In genomic region chr7:130974169-130974568, GRCh38 we compare ENCODE assay signal across 24 cellular contexts.
DNase-seq lines count a peak whose midpoint lies in the region; ATAC-seq and TF ChIP-seq lines count a peak whose summit lies in the region.
"Had no signal": no experiment of that assay in that cellular context is flagged by ENCODE, and none has a peak within 500 bp of the region (broad histone marks: within the 10 kb centered on the region; RNA-seq: fewer than 3 reads in every experiment).

No MANE protein-coding gene starts in this region.

- no peak overlapping the region for H3K4me3 Mint-ChIP-seq in activated naive CD4-positive, alpha-beta T cell treated with anti-CD3 and anti-CD28 coated beads, Interleukin-2, amount 10 ng/mL, durations not matched to agents 7 days and 5 days
- peak overlapping the region; percentile 19 for H3K4me3 Mint-ChIP-seq in T-helper 17 cell
- H3K4me3 Mint-ChIP-seq in activated naive CD8-positive, alpha-beta T cell = peak overlapping the region; percentile 70
- H3K4me3 Mint-ChIP-seq: CD14-positive monocyte had no signal

- no peaks in the 10 kb centered on the region for H3K27me3 Mint-ChIP-seq in activated naive CD4-positive, alpha-beta T cell treated with anti-CD3 and anti-CD28 coated beads, Interleukin-2, amount 10 ng/mL, durations not matched to agents 7 days and 5 days
- no peaks in the 10 kb centered on the region for H3K27me3 Mint-ChIP-seq in T-helper 17 cell
- H3K27me3 Mint-ChIP-seq in activated naive CD8-positive, alpha-beta T cell = no peaks in the 10 kb centered on the region

- H3K9me3 ChIP-seq in T-helper 17 cell (ENCODE audit: control insufficient read depth, low read length, poor library complexity, severe bottlenecking) (no peaks in the 10 kb centered on the region), neutrophil (no peaks in the 10 kb centered on the region), WERI-Rb-1 (ENCODE audit: severe bottlenecking) (peaks cover 7% of the 10 kb centered on the region)
- H3K9me3 ChIP-seq: prostate gland, vagina had no signal

- ATAC-seq in T-helper 17 cell = no peak
- ATAC-seq: HCT116 had no signal

- peaks cover 55% of the 10 kb centered on the region for H3K4me1 Mint-ChIP-seq in activated naive CD4-positive, alpha-beta T cell treated with anti-CD3 and anti-CD28 coated beads, Interleukin-2, amount 10 ng/mL, durations not matched to agents 7 days and 5 days
- peaks cover 35% of the 10 kb centered on the region for H3K4me1 Mint-ChIP-seq in T-helper 17 cell
- H3K4me1 Mint-ChIP-seq in activated naive CD8-positive, alpha-beta T cell (ENCODE audit: low read depth) = peaks cover 79% of the 10 kb centered on the region

- no peak for DNase-seq in activated naive CD4-positive, alpha-beta T cell treated with anti-CD3 and anti-CD28 coated beads, Interleukin-2, amount 10 ng/mL, durations not matched to agents 7 days and 5 days
- DNase-seq in activated naive CD4-positive, alpha-beta T cell treated with Interleukin-2 at 50 U/mL for 16 hours = no peak
- DNase-seq in T-helper 17 cell (no peak), WERI-Rb-1 (no peak), EL (no peak)
- DNase-seq in stimulated activated CD4-positive, alpha-beta T cell treated with anti-CD3 and anti-CD28 coated beads, Interleukin-1b, Interleukin-23, amount 100 ng/mL, for 48 hours = no peak
- DNase-seq: cerebellar nuclear complex; DMS 273 treated with DMSO at 0.1 percent for 48 hours; left cardiac atrium; NCI-H1417 treated with DMSO at 0.1 percent for 48 hours; NCI-H748 treated with DMSO at 0.1 percent for 48 hours; SIG-M5; sigmoid colon; stimulated activated CD4-positive, alpha-beta T cell treated with anti-CD3 and anti-CD28 coated beads, Interleukin-4, amount 100 ng/mL, for 4 hours; stimulated activated naive CD4-positive, alpha-beta T cell; SW 1271 had no signal

- peaks cover 14% of the 10 kb centered on the region for H3K36me3 ChIP-seq in neutrophil
- H3K36me3 ChIP-seq in WERI-Rb-1 = no peaks in the 10 kb centered on the region
- H3K36me3 ChIP-seq: prostate gland had no signal

- no peaks in the 10 kb centered on the region for H3K27me3 ChIP-seq in neutrophil
- H3K27me3 ChIP-seq in WERI-Rb-1 (ENCODE audit: insufficient read depth, low read depth, severe bottlenecking) = no peaks in the 10 kb centered on the region
- H3K27me3 ChIP-seq: hepatocyte, sigmoid colon, vagina had no signal

- peak overlapping the region; percentile 28 for H3K27ac ChIP-seq in neutrophil
- no peak overlapping the region for H3K27ac ChIP-seq in WERI-Rb-1
- H3K27ac ChIP-seq: hepatocyte, KMS-11, prostate gland, sigmoid colon, vagina had no signal

- CTCF ChIA-PET in activated naive CD4-positive, alpha-beta T cell treated with anti-CD3 and anti-CD28 coated beads, Interleukin-2, amount 10 ng/mL, durations not matched to agents 7 days and 5 days (lab: Charles Lee) = interaction anchor here (0.8 to 1.2 kb wide), 4 partner anchors 8 to 66 kb away, joined by 3 to 4 read pairs (median 4); no protein-coding TSS in a partner anchor

- no peak overlapping the region for H3K4me3 ChIP-seq in neutrophil (ENCODE audit: low read depth in 1 of 2, low read length in 1 of 2)
- H3K4me3 ChIP-seq in WERI-Rb-1 (ENCODE audit: low read depth, low read length) = no peak overlapping the region
- H3K4me3 ChIP-seq: hepatocyte, prostate gland, sigmoid colon, vagina had no signal

- TF ChIP-seq CTCF in neutrophil (IDR thresholded peaks at IDR 0.05) (no peak), WERI-Rb-1 (IDR thresholded peaks at IDR 0.05; ENCODE audit: low read depth, low read length) (no peak)

- H3K27ac Mint-ChIP-seq in activated naive CD4-positive, alpha-beta T cell treated with anti-CD3 and anti-CD28 coated beads, Interleukin-2, amount 10 ng/mL, durations not matched to agents 7 days and 5 days = peak overlapping the region; percentile 15
- H3K27ac Mint-ChIP-seq in T-helper 17 cell = peak overlapping the region; percentile 29
- peak overlapping the region; percentile 99 for H3K27ac Mint-ChIP-seq in activated naive CD8-positive, alpha-beta T cell

- peaks cover 45% of the 10 kb centered on the region for H3K36me3 Mint-ChIP-seq in activated naive CD4-positive, alpha-beta T cell treated with anti-CD3 and anti-CD28 coated beads, Interleukin-2, amount 10 ng/mL, durations not matched to agents 7 days and 5 days
- H3K36me3 Mint-ChIP-seq in T-helper 17 cell (ENCODE audit: low read depth) = peaks cover 7% of the 10 kb centered on the region
- H3K36me3 Mint-ChIP-seq in activated naive CD8-positive, alpha-beta T cell = peaks cover 27% of the 10 kb centered on the region

- H3K4me1 ChIP-seq in neutrophil (ENCODE audit: control insufficient read depth in 1 of 2, insufficient read depth in 1 of 2, low read depth in 1 of 2, low read length in 1 of 2) = peaks cover 0 to 3% of the 10 kb centered on the region in 2 experiments
- H3K4me1 ChIP-seq: prostate gland had no signal

- peaks cover 32% of the 10 kb centered on the region for H3K9me3 Mint-ChIP-seq in activated naive CD4-positive, alpha-beta T cell treated with anti-CD3 and anti-CD28 coated beads, Interleukin-2, amount 10 ng/mL, durations not matched to agents 7 days and 5 days
- no peaks in the 10 kb centered on the region for H3K9me3 Mint-ChIP-seq in activated naive CD8-positive, alpha-beta T cell (ENCODE audit: low read depth)

Comparison
In these comparisons a context has a peak if more than half of its experiments do, and no peak if none do; other contexts are left out.
1. H3K27ac Mint-ChIP-seq: peak in every context shown above with its lines; median percentile 99 in activated naive CD8-positive, alpha-beta T cell; 29 in T-helper 17 cell; 15 in activated naive CD4-positive, alpha-beta T cell treated with anti-CD3 and anti-CD28 coated beads, Interleukin-2, amount 10 ng/mL, durations not matched to agents 7 days and 5 days.